In genomic region chr2:231667497-231667896, GRCh38 we compare ENCODE assay signal across 11 cellular contexts. TPM values are rescaled to one million over a fixed set of nuclear protein-coding genes. Genes with fewer than 3 reads are reported as not detected.
DNase-seq lines count a peak whose midpoint lies in the region; TF ChIP-seq lines count a peak whose summit lies in the region.
"Had no signal": no experiment of that assay in that cellular context is flagged by ENCODE, and none has a peak within 500 bp of the region (broad histone marks: within the 10 kb centered on the region; RNA-seq: fewer than 3 reads in every experiment).

No MANE protein-coding gene starts in this region.

- H3K4me1 ChIP-seq in BLaER1, result peaks cover 97% of the 10 kb centered on the region

- no peaks in the 10 kb centered on the region for H3K36me3 ChIP-seq in BLaER1

- DNase-seq in NB4 (ENCODE audit: low read depth), result peak; percentile 62
- DNase-seq in glutamatergic neuron, result no peak
- DNase-seq in progenitor cell of endocrine pancreas (ENCODE audit: low spot score, unreplicated experiment), result no peak
- DNase-seq in NCI-H1105 (lab: John Stamatoyannopoulos, UW), result no peak
- DNase-seq in NCI-H2081 treated with DMSO at 0.1 percent for 48 hours (lab: John Stamatoyannopoulos, UW), result no peak
- DNase-seq in NCI-H128 (lab: John Stamatoyannopoulos, UW; ENCODE audit: unreplicated experiment), result no peak
- no peak for DNase-seq in T-helper 9 cell
- DNase-seq: activated T-cell treated with anti-CD3 and anti-CD28 coated beads, Interleukin-2, amount 50 U/mL, for 24 hours; NCI-H2171 treated with DMSO at 0.1 percent for 48 hours had no signal

- no peak overlapping the region for H3K4me3 Mint-ChIP-seq in glutamatergic neuron (ENCODE audit: unreplicated experiment)
- no peak overlapping the region for H3K4me3 Mint-ChIP-seq in progenitor cell of endocrine pancreas (ENCODE audit: low read depth)
- H3K4me3 Mint-ChIP-seq: activated T-cell treated with anti-CD3 and anti-CD28 coated beads, Interleukin-2, amount 50 U/mL, for 24 hours; T-helper 1 cell treated with Interleukin-12 subunit alpha and Interleukin-12 subunit beta and Interleukin-4 antibody, amounts not matched to agents 30 μg/mL and 1 μg/mL, for 36 hours had no signal

- no peaks in the 10 kb centered on the region for H4K20me1 ChIP-seq in BLaER1

- H3K4me1 Mint-ChIP-seq in glutamatergic neuron (ENCODE audit: low read depth, unreplicated experiment), result peaks cover 34% of the 10 kb centered on the region
- H3K4me1 Mint-ChIP-seq in progenitor cell of endocrine pancreas (ENCODE audit: low read depth), result peaks cover 21% of the 10 kb centered on the region

- H3K9me3 Mint-ChIP-seq in glutamatergic neuron (ENCODE audit: unreplicated experiment), result peaks cover 7% of the 10 kb centered on the region
- peaks cover 4% of the 10 kb centered on the region for H3K9me3 Mint-ChIP-seq in progenitor cell of endocrine pancreas (ENCODE audit: low read depth)
- H3K9me3 Mint-ChIP-seq: activated T-cell treated with anti-CD3 and anti-CD28 coated beads, Interleukin-2, amount 50 U/mL, for 24 hours; T-helper 1 cell treated with Interleukin-12 subunit alpha and Interleukin-12 subunit beta and Interleukin-4 antibody, amounts not matched to agents 30 μg/mL and 1 μg/mL, for 36 hours had no signal

- peak overlapping the region; percentile 95 for H3K4me2 ChIP-seq in BLaER1

- no peak for TF ChIP-seq CTCF in NB4 (IDR thresholded peaks at IDR 0.05; ENCODE audit: low read depth, low read length)
- no peak for TF ChIP-seq CTCF in glutamatergic neuron (IDR thresholded peaks at IDR 0.05; ENCODE audit: partially characterized antibody, unreplicated experiment)
- TF ChIP-seq CTCF in progenitor cell of endocrine pancreas (IDR thresholded peaks at IDR 0.05; ENCODE audit: unreplicated experiment), result no peak

- H3K27me3 Mint-ChIP-seq in glutamatergic neuron (ENCODE audit: unreplicated experiment) (peaks cover 16% of the 10 kb centered on the region), progenitor cell of endocrine pancreas (no peaks in the 10 kb centered on the region)
- H3K27me3 Mint-ChIP-seq: activated T-cell treated with anti-CD3 and anti-CD28 coated beads, Interleukin-2, amount 50 U/mL, for 24 hours had no signal

- H3K27me3 ChIP-seq in BLaER1, result no peaks in the 10 kb centered on the region

- no peak for TF ChIP-seq POLR2A in NB4 (IDR thresholded peaks at IDR 0.05; ENCODE audit: extremely low read depth, insufficient read length)

- peak overlapping the region; percentile 64 for H3K4me3 ChIP-seq in BLaER1
- peak overlapping the region; percentile 52 for H3K4me3 ChIP-seq in NB4 (ENCODE audit: low read depth, low read length)

- H3K27ac Mint-ChIP-seq in glutamatergic neuron (ENCODE audit: unreplicated experiment) (peak overlapping the region; percentile 99), progenitor cell of endocrine pancreas (peak overlapping the region; percentile 99)
- H3K27ac Mint-ChIP-seq: activated T-cell treated with anti-CD3 and anti-CD28 coated beads, Interleukin-2, amount 50 U/mL, for 24 hours; T-helper 1 cell treated with Interleukin-12 subunit alpha and Interleukin-12 subunit beta and Interleukin-4 antibody, amounts not matched to agents 30 μg/mL and 1 μg/mL, for 36 hours had no signal

- H3K9me3 ChIP-seq in BLaER1, result no peaks in the 10 kb centered on the region

- H3K36me3 Mint-ChIP-seq in glutamatergic neuron (ENCODE audit: unreplicated experiment), result peaks cover 5% of the 10 kb centered on the region
- peaks cover 3% of the 10 kb centered on the region for H3K36me3 Mint-ChIP-seq in progenitor cell of endocrine pancreas (ENCODE audit: insufficient read depth)

- H3K27ac ChIP-seq in BLaER1, result peak overlapping the region; percentile 98

- H3K9ac ChIP-seq in BLaER1, result peak overlapping the region; percentile 87

RNA-seq across cellular contexts. Expression of gene PTMA, which starts 40.8 kb away (rescaled TPM):
- total RNA-seq in glutamatergic neuron (ENCODE audit: unreplicated experiment) (948 TPM), progenitor cell of endocrine pancreas (1,066 and 1,116 TPM in 2 replicates)
